Comparison of ENCODE assay signal across 1 cellular context in genomic region chr1:210301254-210301955, GRCh38.
TF ChIP-seq lines count a peak whose summit lies in the region.

No MANE protein-coding gene starts in this region.

TF ChIP-seq in H1, 55 proteins besides CTCF, POLR2A, EP300 and RAD21:
- TF ChIP-seq ZNF274 (IDR thresholded peaks at IDR 0.05; ENCODE audit: borderline replicate concordance, extremely low read depth, low read length) = no peak
